Comparison of ENCODE assay signal across 1 cellular context in the genomic region with DNA sequence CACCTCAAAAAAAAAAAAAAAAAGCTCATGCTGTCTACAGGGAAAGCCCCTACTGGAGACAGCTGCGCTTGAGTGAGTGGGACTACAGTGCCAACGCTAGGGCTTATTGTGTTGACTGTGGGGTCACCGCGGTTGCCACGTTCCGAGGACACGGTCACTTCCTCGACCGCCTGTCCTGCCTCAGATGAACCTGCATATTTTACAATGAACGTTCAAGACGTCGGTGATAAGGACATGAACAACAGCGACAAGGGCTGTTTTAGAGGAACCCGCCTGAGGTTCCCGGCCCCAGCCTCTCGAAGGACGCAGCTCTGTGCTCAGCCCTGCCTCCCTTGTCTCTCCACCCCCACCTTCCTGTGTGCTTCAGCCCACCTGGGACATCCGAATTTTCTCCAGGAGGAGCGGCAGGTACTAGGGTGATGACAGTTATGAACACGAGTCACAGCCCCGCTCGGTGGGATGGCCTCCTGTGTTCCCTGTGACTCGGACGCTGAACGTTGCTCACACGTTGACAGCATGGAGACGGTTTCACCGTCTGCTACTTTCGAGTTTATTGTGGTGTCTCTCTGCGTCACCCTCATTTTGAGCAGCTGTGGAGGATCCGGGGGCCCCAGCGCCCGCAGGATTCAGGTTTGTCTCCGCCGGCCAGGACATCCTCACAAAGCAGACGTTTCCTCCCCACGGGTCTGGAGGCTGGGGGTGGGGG.
TF ChIP-seq lines count a peak whose summit lies in the region.

No MANE protein-coding gene starts in this region.

TF ChIP-seq in SK-N-SH treated with all-trans-retinoic acid at 6 μM for 48 hours, 23 proteins besides CTCF, POLR2A, EP300 and RAD21 (continued from another document):
- TF ChIP-seq ZC3H10 (CRISPR knock-in tag; IDR thresholded peaks at IDR 0.05) (no peak), ZNF8 (CRISPR knock-in tag; IDR thresholded peaks at IDR 0.05) (no peak), ARNTL (CRISPR knock-in tag; IDR thresholded peaks at IDR 0.05; ENCODE audit: borderline replicate concordance, low read depth) (no peak), SNAI2 (CRISPR knock-in tag; IDR thresholded peaks at IDR 0.05) (no peak), TCF4 (CRISPR knock-in tag; IDR thresholded peaks at IDR 0.05; ENCODE audit: borderline replicate concordance) (no peak), ZFP3 (CRISPR knock-in tag; IDR thresholded peaks at IDR 0.05) (no peak), ISL1 (CRISPR knock-in tag; IDR thresholded peaks at IDR 0.05) (no peak)
- TF ChIP-seq, protein P1, sequence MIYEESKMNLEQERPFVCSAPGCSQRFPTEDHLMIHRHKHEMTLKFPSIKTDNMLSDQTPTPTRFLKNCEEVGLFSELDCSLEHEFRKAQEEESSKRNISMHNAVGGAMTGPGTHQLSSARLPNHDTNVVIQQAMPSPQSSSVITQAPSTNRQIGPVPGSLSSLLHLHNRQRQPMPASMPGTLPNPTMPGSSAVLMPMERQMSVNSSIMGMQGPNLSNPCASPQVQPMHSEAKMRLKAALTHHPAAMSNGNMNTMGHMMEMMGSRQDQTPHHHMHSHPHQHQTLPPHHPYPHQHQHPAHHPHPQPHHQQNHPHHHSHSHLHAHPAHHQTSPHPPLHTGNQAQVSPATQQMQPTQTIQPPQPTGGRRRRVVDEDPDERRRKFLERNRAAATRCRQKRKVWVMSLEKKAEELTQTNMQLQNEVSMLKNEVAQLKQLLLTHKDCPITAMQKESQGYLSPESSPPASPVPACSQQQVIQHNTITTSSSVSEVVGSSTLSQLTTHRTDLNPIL (CRISPR knock-in tag; IDR thresholded peaks at IDR 0.05; ENCODE audit: low read depth): no peak
TF ChIP-seq in SK-N-SH treated with all-trans-retinoic acid at 6 μM for 48 hours: peak in this region for 0.
